ENCODE assay signal across 22 cellular contexts in genomic region chr19:23527797-23528196, GRCh38.
DNase-seq lines count a peak whose midpoint lies in the region; ATAC-seq, FAIRE-seq and TF ChIP-seq lines count a peak whose summit lies in the region.
"Had no signal": no experiment of that assay in that cellular context is flagged by ENCODE, and none has a peak within 500 bp of the region (broad histone marks: within the 10 kb centered on the region; RNA-seq: fewer than 3 reads in every experiment).

No MANE protein-coding gene starts in this region.

- H3K27ac Mint-ChIP-seq in HFFc6: peak overlapping the region; percentile 47
- H3K27ac Mint-ChIP-seq: effector memory CD8-positive, alpha-beta T cell; naive thymus-derived CD4-positive, alpha-beta T cell; type B pancreatic cell had no signal

- peaks cover 43% of the 10 kb centered on the region for H3K4me1 Mint-ChIP-seq in HFFc6 (ENCODE audit: low read depth)
- H3K4me1 Mint-ChIP-seq: naive thymus-derived CD4-positive, alpha-beta T cell had no signal

- DNase-seq in Caki2 (ENCODE audit: low read depth) (peak; percentile 8), Daoy (ENCODE audit: low read depth) (peak; percentile 5), HFFc6 (peak; percentile 22), RCC 7860 (ENCODE audit: low spot score) (peak; percentile 16), NCI-H2196 (lab: John Stamatoyannopoulos, UW; ENCODE audit: unreplicated experiment) (no peak), NCI-H1436 (lab: John Stamatoyannopoulos, UW) (no peak), NCI-H187 treated with DMSO at 0.1 percent for 48 hours (lab: John Stamatoyannopoulos, UW) (no peak)
- DNase-seq: activated CD4-positive, alpha-beta T cell treated with anti-CD3 and anti-CD28 coated beads, Interleukin-2, amount 50 U/mL, for 1 hour; BE2C; Calu3; effector memory CD8-positive, alpha-beta T cell; heart right ventricle; KBM-7; naive thymus-derived CD4-positive, alpha-beta T cell; NCI-H1092; posterior cingulate gyrus; SK-N-SH; small intestine had no signal

- H3K4me3 Mint-ChIP-seq in HFFc6: no peak overlapping the region
- H3K4me3 Mint-ChIP-seq: naive thymus-derived CD4-positive, alpha-beta T cell; type B pancreatic cell had no signal

- H3K9me3 Mint-ChIP-seq in HFFc6: peaks cover 22% of the 10 kb centered on the region

- H3K27me3 Mint-ChIP-seq in HFFc6 (ENCODE audit: insufficient read depth): no peaks in the 10 kb centered on the region
- H3K27me3 Mint-ChIP-seq: effector memory CD8-positive, alpha-beta T cell; naive thymus-derived CD4-positive, alpha-beta T cell; type B pancreatic cell had no signal

- no peak for FAIRE-seq in RCC 7860 (lab: Jason Lieb, UNC)
- FAIRE-seq: GM18507, islet of Langerhans, small intestine had no signal

- TF ChIP-seq CTCF in HFFc6 (IDR thresholded peaks at IDR 0.05): no peak

- H3K36me3 Mint-ChIP-seq in HFFc6 (ENCODE audit: low read depth): peaks cover 18% of the 10 kb centered on the region

- ATAC-seq in HG02571 (IDR thresholded peaks at IDR 0.05; ENCODE audit: unreplicated experiment): no peak
- ATAC-seq: effector memory CD8-positive, alpha-beta T cell; heart right ventricle; naive thymus-derived CD4-positive, alpha-beta T cell had no signal

- in situ Hi-C loops in Caki2 (cut with HindIII; ENCODE audit: low pct_unique_long_range_greater_than_20kb, low sequenced_read_pairs): no loop called here

Comparison
In these comparisons a context has a peak if more than half of its experiments do, and no peak if none do; other contexts are left out.
1. DNase-seq: peak in Caki2 (single experiment), Daoy (single experiment), HFFc6 (single experiment) and RCC 7860 (single experiment); none in NCI-H2196 (single experiment), NCI-H1436 (single experiment) and NCI-H187 treated with DMSO at 0.1 percent for 48 hours (single experiment).